In genomic region chr6:33018904-33019303, GRCh38 we compare ENCODE assay signal across 8 cellular contexts. TPM values are rescaled to one million over a fixed set of nuclear protein-coding genes. Genes with fewer than 3 reads are reported as not detected.
A peak's percentile ranks its signal among the peaks of the same experiment; 100 is the strongest.
DNase-seq lines count a peak whose midpoint lies in the region; ATAC-seq lines count a peak whose summit lies in the region.

No MANE protein-coding gene starts in this region.

- H3K27ac Mint-ChIP-seq in activated CD4-positive, alpha-beta T cell treated with anti-CD3 and anti-CD28 coated beads for 36 hours, result peak overlapping the region; percentile 68
- H3K27ac Mint-ChIP-seq in activated CD4-positive, alpha-beta memory T cell treated with anti-CD3 and anti-CD28 coated beads, Interleukin-2, amount 10 ng/mL, durations not matched to agents 7 days and 5 days, result no peak overlapping the region

- H3K4me1 Mint-ChIP-seq in activated CD4-positive, alpha-beta T cell treated with anti-CD3 and anti-CD28 coated beads for 36 hours, result peaks cover 23% of the 10 kb centered on the region
- peaks cover 24% of the 10 kb centered on the region for H3K4me1 Mint-ChIP-seq in activated CD4-positive, alpha-beta memory T cell treated with anti-CD3 and anti-CD28 coated beads, Interleukin-2, amount 10 ng/mL, durations not matched to agents 7 days and 5 days

- H3K4me3 Mint-ChIP-seq in activated CD4-positive, alpha-beta T cell treated with anti-CD3 and anti-CD28 coated beads for 36 hours, result peak overlapping the region; percentile 55
- no peak overlapping the region for H3K4me3 Mint-ChIP-seq in activated CD4-positive, alpha-beta memory T cell treated with anti-CD3 and anti-CD28 coated beads, Interleukin-2, amount 10 ng/mL, durations not matched to agents 7 days and 5 days

- no peaks in the 10 kb centered on the region for H3K36me3 Mint-ChIP-seq in activated CD4-positive, alpha-beta T cell treated with anti-CD3 and anti-CD28 coated beads for 36 hours (ENCODE audit: low read depth)
- no peaks in the 10 kb centered on the region for H3K36me3 Mint-ChIP-seq in activated CD4-positive, alpha-beta memory T cell treated with anti-CD3 and anti-CD28 coated beads, Interleukin-2, amount 10 ng/mL, durations not matched to agents 7 days and 5 days (ENCODE audit: low read depth)

- ATAC-seq in activated CD4-positive, alpha-beta T cell treated with anti-CD3 and anti-CD28 coated beads for 36 hours, result peak; percentile 78
- ATAC-seq in HG03565 (IDR thresholded peaks at IDR 0.05; ENCODE audit: unreplicated experiment) (peak; percentile 66), sciatic nerve (peak; percentile 89), GM18858 (IDR thresholded peaks at IDR 0.05; ENCODE audit: unreplicated experiment) (no peak)

- intact Hi-C loops in activated CD4-positive, alpha-beta T cell treated with anti-CD3 and anti-CD28 coated beads for 36 hours (cut with DNase I, micrococcal nuclease), result no loop called here
- intact Hi-C loops in sciatic nerve (cut with DNase I), result loop anchor here (10.0 kb wide), 1 partner anchor 226 kb away; no protein-coding TSS in a partner anchor

- peak; percentile 65 for DNase-seq in activated CD4-positive, alpha-beta T cell treated with anti-CD3 and anti-CD28 coated beads for 36 hours
- DNase-seq in activated CD4-positive, alpha-beta T cell treated with anti-CD3 and anti-CD28 coated beads for 1 hour, result no peak
- DNase-seq in activated CD4-positive, alpha-beta memory T cell treated with anti-CD3 and anti-CD28 coated beads, Interleukin-2, amount 10 ng/mL, durations not matched to agents 7 days and 5 days, result peak; percentile 32
- DNase-seq in globus pallidus (ENCODE audit: low spot score), result peak; percentile 75
- peak; percentile 76 for DNase-seq in sciatic nerve (ENCODE audit: low spot score)
- DNase-seq in RKO (ENCODE audit: low spot score), result no peak

- POLR2A ChIA-PET in activated CD4-positive, alpha-beta T cell treated with anti-CD3 and anti-CD28 coated beads for 36 hours (lab: Charles Lee), result no interaction called here
- POLR2A ChIA-PET in activated CD4-positive, alpha-beta memory T cell treated with anti-CD3 and anti-CD28 coated beads, Interleukin-2, amount 10 ng/mL, durations not matched to agents 7 days and 5 days (lab: Charles Lee), result interaction anchor here (0.6 to 1.7 kb wide), 7 partner anchors 10 to 248 kb away, joined by 3 to 8 read pairs (median 3); partner anchors contain the start of gene HLA-DPB1

- H3K9me3 Mint-ChIP-seq in activated CD4-positive, alpha-beta T cell treated with anti-CD3 and anti-CD28 coated beads for 36 hours (ENCODE audit: low read depth), result no peaks in the 10 kb centered on the region
- no peaks in the 10 kb centered on the region for H3K9me3 Mint-ChIP-seq in activated CD4-positive, alpha-beta memory T cell treated with anti-CD3 and anti-CD28 coated beads, Interleukin-2, amount 10 ng/mL, durations not matched to agents 7 days and 5 days

- H3K27me3 Mint-ChIP-seq in activated CD4-positive, alpha-beta T cell treated with anti-CD3 and anti-CD28 coated beads for 36 hours, result no peaks in the 10 kb centered on the region
- H3K27me3 Mint-ChIP-seq in activated CD4-positive, alpha-beta memory T cell treated with anti-CD3 and anti-CD28 coated beads, Interleukin-2, amount 10 ng/mL, durations not matched to agents 7 days and 5 days, result peaks cover 21% of the 10 kb centered on the region

- CTCF ChIA-PET in activated CD4-positive, alpha-beta T cell treated with anti-CD3 and anti-CD28 coated beads for 36 hours (lab: Charles Lee), result interaction anchor here (0.7 to 2.7 kb wide), 20 partner anchors 9 to 574 kb away, joined by 3 to 12 read pairs (median 4); partner anchors contain the start of genes HLA-DOA, HLA-DPA1 and HLA-DPB1
- CTCF ChIA-PET in activated CD4-positive, alpha-beta memory T cell treated with anti-CD3 and anti-CD28 coated beads, Interleukin-2, amount 10 ng/mL, durations not matched to agents 7 days and 5 days (lab: Charles Lee), result interaction anchor here (0.9 to 7.8 kb wide), 8 partner anchors 10 to 230 kb away, joined by 3 to 60 read pairs (median 6); no protein-coding TSS in a partner anchor

RNA-seq across cellular contexts. Expression of gene HLA-DOA, which starts 9.5 kb away (rescaled TPM):
- 1 to 10 TPM; 1.7 to 3.3 TPM for total RNA-seq in activated CD4-positive, alpha-beta T cell treated with anti-CD3 and anti-CD28 coated beads for 36 hours
- total RNA-seq in activated CD4-positive, alpha-beta memory T cell treated with anti-CD3 and anti-CD28 coated beads, Interleukin-2, amount 10 ng/mL, durations not matched to agents 7 days and 5 days, result 1 to 10 TPM; 3.4 to 4.1 TPM
- 9.7 TPM for total RNA-seq in sciatic nerve

RNA-seq across cellular contexts. Expression of gene BRD2, which starts 50.5 kb away (rescaled TPM):
- total RNA-seq in activated CD4-positive, alpha-beta T cell treated with anti-CD3 and anti-CD28 coated beads for 36 hours, result 100 to 1,000 TPM; 230 to 338 TPM
- 100 to 1,000 TPM; 290 to 297 TPM for total RNA-seq in activated CD4-positive, alpha-beta memory T cell treated with anti-CD3 and anti-CD28 coated beads, Interleukin-2, amount 10 ng/mL, durations not matched to agents 7 days and 5 days
- 188 TPM for total RNA-seq in sciatic nerve

RNA-seq across cellular contexts. Expression of gene HLA-DPA1, which starts 54.5 kb away (rescaled TPM):
- 10 to 100 TPM; 11.5 to 13.3 TPM for total RNA-seq in activated CD4-positive, alpha-beta T cell treated with anti-CD3 and anti-CD28 coated beads for 36 hours
- total RNA-seq in activated CD4-positive, alpha-beta memory T cell treated with anti-CD3 and anti-CD28 coated beads, Interleukin-2, amount 10 ng/mL, durations not matched to agents 7 days and 5 days, result 100 to 1,000 TPM; 173 to 176 TPM
- total RNA-seq in sciatic nerve, result 141 TPM

RNA-seq across cellular contexts. Expression of gene HLA-DPB1, which starts 56.9 kb away (rescaled TPM):
- 1 to 10 TPM; 5.2 to 5.4 TPM for total RNA-seq in activated CD4-positive, alpha-beta T cell treated with anti-CD3 and anti-CD28 coated beads for 36 hours
- total RNA-seq in activated CD4-positive, alpha-beta memory T cell treated with anti-CD3 and anti-CD28 coated beads, Interleukin-2, amount 10 ng/mL, durations not matched to agents 7 days and 5 days, result 10 to 100 TPM; 89.8 to 95.6 TPM
- 138 TPM for total RNA-seq in sciatic nerve

Comparison
In these comparisons a context has a peak if more than half of its experiments do, and no peak if none do; other contexts are left out.
1. DNase-seq: peak in activated CD4-positive, alpha-beta T cell treated with anti-CD3 and anti-CD28 coated beads for 36 hours (single experiment), activated CD4-positive, alpha-beta memory T cell treated with anti-CD3 and anti-CD28 coated beads, Interleukin-2, amount 10 ng/mL, durations not matched to agents 7 days and 5 days (single experiment), globus pallidus (single experiment) and sciatic nerve (single experiment); none in activated CD4-positive, alpha-beta T cell treated with anti-CD3 and anti-CD28 coated beads for 1 hour (single experiment) and RKO (single experiment).